ENCODE assay signal across 13 cellular contexts in the genomic region with DNA sequence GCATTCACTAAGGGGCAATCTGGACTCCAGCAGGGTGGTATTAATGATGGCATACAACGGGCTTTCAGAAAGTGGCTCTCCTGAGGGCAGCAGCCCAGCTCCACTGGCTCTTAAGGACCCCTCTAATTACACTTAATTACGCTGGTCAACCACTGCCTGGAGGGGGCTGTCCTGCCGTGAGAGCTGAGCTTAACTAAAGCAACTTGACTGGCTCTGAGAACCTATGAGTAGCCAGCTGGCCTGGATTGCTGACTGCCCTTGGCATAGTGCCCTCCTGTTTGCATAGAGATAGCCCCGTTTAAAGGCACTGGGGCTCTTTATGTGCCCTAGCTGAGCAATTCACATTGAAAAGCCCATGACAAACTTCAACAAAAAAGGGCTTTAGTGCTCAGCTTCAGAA. TPM values are rescaled to one million over a fixed set of nuclear protein-coding genes. Genes with fewer than 3 reads are reported as not detected.
DNase-seq lines count a peak whose midpoint lies in the region; ATAC-seq, FAIRE-seq and TF ChIP-seq lines count a peak whose summit lies in the region.
"Had no signal": no experiment of that assay in that cellular context is flagged by ENCODE, and none has a peak within 500 bp of the region (broad histone marks: within the 10 kb centered on the region; RNA-seq: fewer than 3 reads in every experiment).

No MANE protein-coding gene starts in this region.

- no peak overlapping the region for H2AFZ ChIP-seq in keratinocyte (ENCODE audit: control insufficient read depth, low read length)

- in situ Hi-C loops in transverse colon (cut with MboI; ENCODE audit: low pct_ligation_motif_present in 1 of 4, low pct_unique_long_range_greater_than_20kb in 1 of 4, low sequenced_read_pairs in 3 of 4), result loop anchor here (25.0 kb wide), 2 partner anchors 172 to 197 kb away; no protein-coding TSS in a partner anchor

- H3K27me3 ChIP-seq in keratinocyte (ENCODE audit: control insufficient read depth, extremely low read depth, insufficient read depth, low read length), result no peaks in the 10 kb centered on the region
- peaks cover 20% of the 10 kb centered on the region for H3K27me3 ChIP-seq in transverse colon
- H3K27me3 ChIP-seq in suprapubic skin, result peaks cover 44% of the 10 kb centered on the region

- H3K4me1 ChIP-seq in keratinocyte (ENCODE audit: control insufficient read depth, extremely low read depth, insufficient read depth, low read length) (peaks cover 67% of the 10 kb centered on the region), transverse colon (peaks cover 9 to 37% (median 18%) of the 10 kb centered on the region in 4 donors), suprapubic skin (peaks cover 25% of the 10 kb centered on the region)

- dilution Hi-C loops in keratinocyte (cut with MboI; ENCODE audit: extremely low pct_ligation_motif_present, low sequenced_read_pairs), result no loop called here

- H3K36me3 ChIP-seq in keratinocyte (ENCODE audit: control insufficient read depth in 2 of 2, extremely low read depth in 1 of 2, insufficient read depth in 2 of 2, low read length in 2 of 2), result peaks cover 20 to 41% of the 10 kb centered on the region in 2 experiments
- no peaks in the 10 kb centered on the region for H3K36me3 ChIP-seq in transverse colon
- H3K36me3 ChIP-seq in suprapubic skin, result no peaks in the 10 kb centered on the region
- H3K36me3 ChIP-seq: brain microvascular endothelial cell, neutrophil had no signal

- H3K79me2 ChIP-seq in keratinocyte (ENCODE audit: control insufficient read depth, insufficient read depth, low read length), result peaks cover 62% of the 10 kb centered on the region

- DNase-seq in NCI-H82 (lab: John Stamatoyannopoulos, UW), result peak; percentile 34
- DNase-seq in NCI-H82 treated with DMSO at 0.1 percent for 48 hours (lab: John Stamatoyannopoulos, UW; ENCODE audit: unreplicated experiment), result no peak
- peak; percentile 92 for DNase-seq in astrocyte of the hippocampus (ENCODE audit: low read depth, low spot score)
- no peak for DNase-seq in keratinocyte (ENCODE audit: low read depth, low spot score)
- peak; percentile 21 for DNase-seq in transverse colon
- no peak for DNase-seq in suprapubic skin (ENCODE audit: low spot score in 2 of 2)
- DNase-seq: activated CD4-positive, alpha-beta T cell treated with anti-CD3 and anti-CD28 coated beads for 4 hours; brain microvascular endothelial cell had no signal

- TF ChIP-seq POLR2A in transverse colon (IDR thresholded peaks at IDR 0.05) (no peak), suprapubic skin (IDR thresholded peaks at IDR 0.05) (no peak)

- intact Hi-C loops in transverse colon (cut with DNase I; ENCODE audit: low total_unique reads), result no loop called here

- WGBS in transverse colon (ENCODE audit: low coverage in 1 of 2), 2 donors, result 34 to 43% methylated on average over 1 to 4 of the region's 4 CpGs
- 73% methylated on average over 3 of the region's 4 CpGs for WGBS in suprapubic skin

- H3K9me3 ChIP-seq in keratinocyte (ENCODE audit: control insufficient read depth, low read depth, low read length) (no peaks in the 10 kb centered on the region), transverse colon (no peaks in the 10 kb centered on the region), suprapubic skin (no peaks in the 10 kb centered on the region)
- H3K9me3 ChIP-seq: A549, neutrophil had no signal

- no peak for FAIRE-seq in keratinocyte (lab: Jason Lieb, UNC)
- FAIRE-seq: A549 had no signal

- TF ChIP-seq EP300 in transverse colon (IDR thresholded peaks at IDR 0.05; ENCODE audit: low read depth) (no peak), suprapubic skin (IDR thresholded peaks at IDR 0.05) (no peak)

- TF ChIP-seq CTCF in keratinocyte (optimal IDR thresholded peaks at IDR 0.05 in 1 of 3, IDR thresholded peaks at IDR 0.05 in 1 of 3, conservative IDR thresholded peaks at IDR 0.05 in 1 of 3; ENCODE audit: extremely low read depth in 1 of 3, insufficient read depth in 2 of 3, low read length in 3 of 3) (no peak), transverse colon (IDR thresholded peaks at IDR 0.05) (no peak), suprapubic skin (IDR thresholded peaks at IDR 0.05) (no peak)

- peak overlapping the region; percentile 95 for H3K4me2 ChIP-seq in keratinocyte (ENCODE audit: control insufficient read depth, extremely low read depth, insufficient read depth, low read depth, low read length)
- H3K4me2 ChIP-seq: A549 had no signal

- H3K27ac ChIP-seq in keratinocyte (ENCODE audit: control insufficient read depth, insufficient read depth, low read length) (no peak overlapping the region), transverse colon (no peak overlapping the region), suprapubic skin (no peak overlapping the region)
- H3K27ac ChIP-seq: A549, brain microvascular endothelial cell, neutrophil had no signal

- ATAC-seq in GM21447 (IDR thresholded peaks at IDR 0.05; ENCODE audit: unreplicated experiment), result no peak
- ATAC-seq in HG02798 (IDR thresholded peaks at IDR 0.05; ENCODE audit: poor library complexity, unreplicated experiment), result no peak
- ATAC-seq: A549, Panc1 had no signal

- H3K9me1 ChIP-seq in keratinocyte (ENCODE audit: control insufficient read depth, extremely low read depth, insufficient read depth, low read length), result no peaks in the 10 kb centered on the region

- H4K20me1 ChIP-seq in keratinocyte (ENCODE audit: control insufficient read depth, extremely low read depth, insufficient read depth, low read length), result peaks cover 5% of the 10 kb centered on the region

- peak overlapping the region in 1 of 3 experiments; percentile 10 for H3K4me3 ChIP-seq in keratinocyte (ENCODE audit: control insufficient read depth in 2 of 3, extremely low read depth in 1 of 3, insufficient read depth in 2 of 3, low read depth in 1 of 3, low read length in 3 of 3)
- no peak overlapping the region for H3K4me3 ChIP-seq in transverse colon
- no peak overlapping the region for H3K4me3 ChIP-seq in suprapubic skin
- H3K4me3 ChIP-seq: A549 had no signal

- no peak overlapping the region for H3K9ac ChIP-seq in keratinocyte (ENCODE audit: control insufficient read depth, extremely low read depth, insufficient read depth, low read length)

RNA-seq across cellular contexts. Expression of a gene that starts 3.8 kb away (rescaled TPM):
- polyA plus RNA-seq in keratinocyte, result 200 to 263 TPM (median 241 TPM) in 3 replicates
- polyA plus RNA-seq in keratinocyte (2011; ENCODE audit: low read depth), result 48.8 TPM
- 99.5 and 116 TPM in 2 replicates for polyA plus RNA-seq in keratinocyte (2011; cell fraction: cytosol; rRNA removed)
- polyA plus RNA-seq in keratinocyte (2011; cell fraction: nucleus; rRNA removed), result 432 and 488 TPM in 2 replicates
- 63.4 and 175 TPM in 2 replicates for polyA plus RNA-seq in keratinocyte (2012; ENCODE audit: low replicate concordance)
- 261 to 340 TPM (median 323 TPM) in 3 replicates for polyA minus RNA-seq in keratinocyte
- polyA minus RNA-seq in keratinocyte (2011; cell fraction: cytosol; rRNA and poly(A)+ RNA removed), result 149 TPM
- polyA minus RNA-seq in keratinocyte (2011; cell fraction: nucleus; rRNA and poly(A)+ RNA removed), result 253 and 530 TPM in 2 replicates
- total RNA-seq in transverse colon, result 10 to 100 TPM in 1 of 4 donors, 1 to 10 TPM in 3; 4.9 to 11.5 (median 6.9) TPM
- total RNA-seq in suprapubic skin, result 10 to 100 TPM in 1 of 4 donors, 1 to 10 TPM in 3; 6.9 to 11.8 (median 9.1) TPM

Comparison
In these comparisons a context has a peak if more than half of its experiments do, and no peak if none do; other contexts are left out.
1. DNase-seq: peak in NCI-H82 (single experiment), astrocyte of the hippocampus (single experiment) and transverse colon (single experiment); none in NCI-H82 treated with DMSO at 0.1 percent for 48 hours (single experiment), keratinocyte (single experiment) and suprapubic skin (0 of 2).